22 cellular contexts compared by ENCODE assay signal in the genomic region with DNA sequence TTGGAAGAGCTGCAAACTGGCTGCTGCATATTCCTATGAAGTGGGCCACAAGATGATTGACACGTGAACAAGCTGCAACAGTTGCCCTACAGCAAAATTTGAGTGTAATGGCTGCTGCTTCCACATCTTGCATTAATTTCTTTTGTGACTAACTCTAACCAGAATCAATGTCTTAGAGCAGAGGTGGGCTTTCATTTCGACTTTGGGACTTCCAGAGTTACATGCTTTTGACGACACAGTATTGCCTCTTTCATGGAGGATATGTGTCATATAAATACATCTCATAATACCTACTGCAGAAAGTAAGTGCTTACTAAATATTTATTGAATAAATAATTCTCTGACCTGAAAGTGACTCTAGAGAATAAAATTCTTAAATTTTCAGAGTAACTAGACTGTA.
DNase-seq lines count a peak whose midpoint lies in the region; ATAC-seq and TF ChIP-seq lines count a peak whose summit lies in the region.
"Had no signal": no experiment of that assay in that cellular context is flagged by ENCODE, and none has a peak within 500 bp of the region (broad histone marks: within the 10 kb centered on the region; RNA-seq: fewer than 3 reads in every experiment).

No MANE protein-coding gene starts in this region.

- H3K4me3 ChIP-seq in GM23338: no peak overlapping the region
- no peak overlapping the region for H3K4me3 ChIP-seq in endodermal cell (ENCODE audit: low read length)
- H3K4me3 ChIP-seq: BLaER1, GM12878, HAP-1 had no signal

- no peak overlapping the region for H3K27ac ChIP-seq in GM23338 (ENCODE audit: low read depth)
- H3K27ac ChIP-seq in endodermal cell (ENCODE audit: low read depth, low read length): no peak overlapping the region
- H3K27ac ChIP-seq: 22Rv1, BLaER1, C4-2B had no signal

- H3K9me3 ChIP-seq in endodermal cell (ENCODE audit: control insufficient read depth, low read length): no peaks in the 10 kb centered on the region
- H3K9me3 ChIP-seq: BLaER1, HAP-1 had no signal

- 87 to 90% methylated on average over 1 to 3 of the region's 3 CpGs for WGBS in endodermal cell (ENCODE audit: insufficient coverage in 1 of 2, insufficient read length in 1 of 2), 2 experiments

- no peak overlapping the region for H3K4me3 Mint-ChIP-seq in activated CD4-positive, alpha-beta T cell treated with anti-CD3 and anti-CD28 coated beads for 36 hours
- H3K4me3 Mint-ChIP-seq in activated T-cell treated with anti-CD3 and anti-CD28 coated beads, Interleukin-2, amount 50 U/mL, for 4 hours: no peak overlapping the region
- no peak overlapping the region for H3K4me3 Mint-ChIP-seq in activated naive CD8-positive, alpha-beta T cell treated with anti-CD3 and anti-CD28 coated beads, Interleukin-2, amount 50 U/mL, for 24 hours
- H3K4me3 Mint-ChIP-seq in activated naive CD8-positive, alpha-beta T cell treated with anti-CD3 and anti-CD28 coated beads for 36 hours: no peak overlapping the region
- H3K4me3 Mint-ChIP-seq in GM23338: no peak overlapping the region
- no peak overlapping the region for H3K4me3 Mint-ChIP-seq in endodermal cell
- H3K4me3 Mint-ChIP-seq: B cell; CD4-positive, CD25-positive, alpha-beta regulatory T cell; CD8-positive, alpha-beta T cell; HFFc6 had no signal

- no peak overlapping the region for H3K4me2 ChIP-seq in GM23338
- H3K4me2 ChIP-seq: BLaER1 had no signal

- TF ChIP-seq CTCF in GM23338 (conservative IDR thresholded peaks at IDR 0.05; ENCODE audit: low read depth in 2 of 2) (no peak), endodermal cell (conservative IDR thresholded peaks at IDR 0.05) (no peak)

- 0 out of 2 replicates have a peak, but pooled peaks cover 2% of the 10 kb centered on the region for H3K9me2 ChIP-seq in GM23338 (ENCODE audit: insufficient read depth)

- peaks cover 40% of the 10 kb centered on the region for H3K4me1 Mint-ChIP-seq in activated CD4-positive, alpha-beta T cell treated with anti-CD3 and anti-CD28 coated beads for 36 hours
- peaks cover 6% of the 10 kb centered on the region for H3K4me1 Mint-ChIP-seq in activated T-cell treated with anti-CD3 and anti-CD28 coated beads, Interleukin-2, amount 50 U/mL, for 4 hours (ENCODE audit: low read depth)
- H3K4me1 Mint-ChIP-seq in activated naive CD8-positive, alpha-beta T cell treated with anti-CD3 and anti-CD28 coated beads, Interleukin-2, amount 50 U/mL, for 24 hours: peaks cover 30% of the 10 kb centered on the region
- H3K4me1 Mint-ChIP-seq in activated naive CD8-positive, alpha-beta T cell treated with anti-CD3 and anti-CD28 coated beads for 36 hours: peaks cover 7% of the 10 kb centered on the region
- peaks cover 6% of the 10 kb centered on the region; the same call in 1 of the 3 replicates for H3K4me1 Mint-ChIP-seq in GM23338
- H3K4me1 Mint-ChIP-seq in endodermal cell: no peaks in the 10 kb centered on the region
- H3K4me1 Mint-ChIP-seq: B cell; CD4-positive, CD25-positive, alpha-beta regulatory T cell had no signal

- H3K4me1 ChIP-seq in GM23338 (ENCODE audit: insufficient read depth): 0 out of 2 replicates have a peak, but pooled peaks cover 4% of the 10 kb centered on the region
- H3K4me1 ChIP-seq in endodermal cell (ENCODE audit: control insufficient read depth, insufficient read depth, low read length): no peaks in the 10 kb centered on the region
- H3K4me1 ChIP-seq: BLaER1, HAP-1 had no signal

- H3F3A ChIP-seq in GM23338 (replicated peaks; ENCODE audit: low read depth): no peaks in the 10 kb centered on the region

- H3K79me2 ChIP-seq in GM23338 (replicated peaks; ENCODE audit: insufficient read depth): no peaks in the 10 kb centered on the region

- peak overlapping the region; percentile 43; the same call in 1 of the 2 replicates for H2AFZ ChIP-seq in GM23338

- H3K27me3 ChIP-seq in GM23338 (ENCODE audit: insufficient read depth): no peaks in the 10 kb centered on the region
- no peaks in the 10 kb centered on the region for H3K27me3 ChIP-seq in endodermal cell (ENCODE audit: control insufficient read depth, insufficient read depth, low read length, poor library complexity, severe bottlenecking)
- H3K27me3 ChIP-seq: BLaER1 had no signal

- peak overlapping the region; percentile 79 for H3K27ac Mint-ChIP-seq in activated CD4-positive, alpha-beta T cell treated with anti-CD3 and anti-CD28 coated beads for 36 hours
- no peak overlapping the region for H3K27ac Mint-ChIP-seq in activated naive CD8-positive, alpha-beta T cell treated with anti-CD3 and anti-CD28 coated beads, Interleukin-2, amount 50 U/mL, for 24 hours
- H3K27ac Mint-ChIP-seq in activated naive CD8-positive, alpha-beta T cell treated with anti-CD3 and anti-CD28 coated beads for 36 hours: no peak overlapping the region
- H3K27ac Mint-ChIP-seq in GM23338: no peak overlapping the region
- no peak overlapping the region for H3K27ac Mint-ChIP-seq in endodermal cell
- H3K27ac Mint-ChIP-seq: B cell; CD4-positive, CD25-positive, alpha-beta regulatory T cell; CD8-positive, alpha-beta T cell; HFFc6 had no signal

- ATAC-seq in activated CD4-positive, alpha-beta T cell treated with anti-CD3 and anti-CD28 coated beads for 36 hours: peak; percentile 72
- peak; percentile 52 to 63 for ATAC-seq in activated T-cell treated with anti-CD3 and anti-CD28 coated beads, Interleukin-2, amount 50 U/mL, for 4 hours
- ATAC-seq in activated naive CD8-positive, alpha-beta T cell treated with anti-CD3 and anti-CD28 coated beads, Interleukin-2, amount 50 U/mL, for 24 hours: peak; percentile 51
- no peak for ATAC-seq in GM23338
- ATAC-seq: CD8-positive, alpha-beta T cell; GM12878 had no signal

- no peaks in the 10 kb centered on the region for H4K20me1 ChIP-seq in GM23338 (replicated peaks; ENCODE audit: insufficient read depth)
- H4K20me1 ChIP-seq: BLaER1 had no signal

- DNase-seq in activated CD4-positive, alpha-beta T cell treated with anti-CD3 and anti-CD28 coated beads for 36 hours: no peak
- DNase-seq in activated CD4-positive, alpha-beta T cell treated with anti-CD3 and anti-CD28 coated beads for 1 hour: no peak
- no peak for DNase-seq in activated T-cell treated with anti-CD3 and anti-CD28 coated beads, Interleukin-2, amount 50 U/mL, for 4 hours
- DNase-seq in activated T-cell treated with anti-CD3 and anti-CD28 coated beads for 4 hours (no peak), GM23338 (ENCODE audit: low spot score) (no peak), endodermal cell (no peak)
- no peak for DNase-seq in activated naive CD8-positive, alpha-beta T cell treated with anti-CD3 and anti-CD28 coated beads, Interleukin-2, amount 50 U/mL, for 24 hours
- no peak for DNase-seq in activated naive CD8-positive, alpha-beta T cell treated with anti-CD3 and anti-CD28 coated beads for 36 hours
- DNase-seq: CD4-positive, CD25-positive, alpha-beta regulatory T cell; CD8-positive, alpha-beta T cell; DMS 273 treated with DMSO at 0.1 percent for 48 hours; DMS79; EL; GDM1; GOT3; HFFc6 had no signal

- H3K36me3 ChIP-seq in GM23338 (ENCODE audit: insufficient read depth): no peaks in the 10 kb centered on the region
- H3K36me3 ChIP-seq in endodermal cell (ENCODE audit: control insufficient read depth, insufficient read depth, low read length): no peaks in the 10 kb centered on the region
- H3K36me3 ChIP-seq: BLaER1, HAP-1 had no signal

- no peak overlapping the region for H3K9ac ChIP-seq in endodermal cell (ENCODE audit: extremely low read depth, low read length, poor library complexity, severe bottlenecking)
- H3K9ac ChIP-seq: BLaER1 had no signal

- H3K27me3 Mint-ChIP-seq in activated CD4-positive, alpha-beta T cell treated with anti-CD3 and anti-CD28 coated beads for 36 hours: no peaks in the 10 kb centered on the region
- no peaks in the 10 kb centered on the region for H3K27me3 Mint-ChIP-seq in activated T-cell treated with anti-CD3 and anti-CD28 coated beads, Interleukin-2, amount 50 U/mL, for 4 hours (ENCODE audit: low read depth)
- H3K27me3 Mint-ChIP-seq in activated naive CD8-positive, alpha-beta T cell treated with anti-CD3 and anti-CD28 coated beads, Interleukin-2, amount 50 U/mL, for 24 hours: peaks cover 1% of the 10 kb centered on the region
- H3K27me3 Mint-ChIP-seq in activated naive CD8-positive, alpha-beta T cell treated with anti-CD3 and anti-CD28 coated beads for 36 hours: no peaks in the 10 kb centered on the region
- H3K27me3 Mint-ChIP-seq in GM23338 (ENCODE audit: insufficient read depth, low read depth, poor library complexity): no peaks in the 10 kb centered on the region
- H3K27me3 Mint-ChIP-seq in endodermal cell (ENCODE audit: insufficient read depth): no peaks in the 10 kb centered on the region
- H3K27me3 Mint-ChIP-seq: CD4-positive, CD25-positive, alpha-beta regulatory T cell had no signal

- POLR2A ChIA-PET in activated CD4-positive, alpha-beta T cell treated with anti-CD3 and anti-CD28 coated beads for 36 hours (lab: Charles Lee): interaction anchor here (0.5 kb wide), 1 partner anchor 101 kb away, joined by 3 read pairs; no protein-coding TSS in a partner anchor

- CTCF ChIA-PET in activated CD4-positive, alpha-beta T cell treated with anti-CD3 and anti-CD28 coated beads for 36 hours (lab: Charles Lee): interaction anchor here (1.1 kb wide), 1 partner anchor 25 kb away, joined by 3 read pairs; no protein-coding TSS in a partner anchor

- intact Hi-C loops in activated CD4-positive, alpha-beta T cell treated with anti-CD3 and anti-CD28 coated beads for 36 hours (cut with DNase I, micrococcal nuclease): no loop called here

- peaks cover 2% of the 10 kb centered on the region for H3K36me3 Mint-ChIP-seq in activated CD4-positive, alpha-beta T cell treated with anti-CD3 and anti-CD28 coated beads for 36 hours (ENCODE audit: low read depth)
- no peaks in the 10 kb centered on the region for H3K36me3 Mint-ChIP-seq in activated T-cell treated with anti-CD3 and anti-CD28 coated beads, Interleukin-2, amount 50 U/mL, for 4 hours (ENCODE audit: insufficient read depth)
- no peaks in the 10 kb centered on the region for H3K36me3 Mint-ChIP-seq in activated naive CD8-positive, alpha-beta T cell treated with anti-CD3 and anti-CD28 coated beads, Interleukin-2, amount 50 U/mL, for 24 hours (ENCODE audit: low read depth)
- no peaks in the 10 kb centered on the region for H3K36me3 Mint-ChIP-seq in activated naive CD8-positive, alpha-beta T cell treated with anti-CD3 and anti-CD28 coated beads for 36 hours
- H3K36me3 Mint-ChIP-seq in GM23338 (ENCODE audit: low read depth) (no peaks in the 10 kb centered on the region), endodermal cell (ENCODE audit: low read depth) (no peaks in the 10 kb centered on the region)
- H3K36me3 Mint-ChIP-seq: CD4-positive, CD25-positive, alpha-beta regulatory T cell; CD8-positive, alpha-beta T cell had no signal

- H3K9me3 Mint-ChIP-seq in activated CD4-positive, alpha-beta T cell treated with anti-CD3 and anti-CD28 coated beads for 36 hours (ENCODE audit: low read depth): no peaks in the 10 kb centered on the region
- H3K9me3 Mint-ChIP-seq in activated T-cell treated with anti-CD3 and anti-CD28 coated beads, Interleukin-2, amount 50 U/mL, for 4 hours: no peaks in the 10 kb centered on the region
- no peaks in the 10 kb centered on the region for H3K9me3 Mint-ChIP-seq in activated naive CD8-positive, alpha-beta T cell treated with anti-CD3 and anti-CD28 coated beads, Interleukin-2, amount 50 U/mL, for 24 hours
- peaks cover 3% of the 10 kb centered on the region for H3K9me3 Mint-ChIP-seq in activated naive CD8-positive, alpha-beta T cell treated with anti-CD3 and anti-CD28 coated beads for 36 hours
- no peaks in the 10 kb centered on the region for H3K9me3 Mint-ChIP-seq in GM23338
- H3K9me3 Mint-ChIP-seq in endodermal cell: no peaks in the 10 kb centered on the region
- H3K9me3 Mint-ChIP-seq: CD4-positive, CD25-positive, alpha-beta regulatory T cell; CD8-positive, alpha-beta T cell had no signal
